Comparison of ENCODE assay signal across 1 cellular context in genomic region chr18:49520661-49521145, GRCh38.
A peak's percentile ranks its signal among the peaks of the same experiment; 100 is the strongest.
TF ChIP-seq lines count a peak whose summit lies in the region.

No MANE protein-coding gene starts in this region.

TF ChIP-seq in HEK293, 187 proteins besides CTCF, POLR2A, EP300 and RAD21 (continued from another document and continues in another):
- TF ChIP-seq GFI1B (tag by site-specific recombination; IDR thresholded peaks at IDR 0.05) (0 out of 2 replicates have a peak, but pooled peaks have one; percentile 34), WT1 (tag by site-specific recombination; IDR thresholded peaks at IDR 0.05) (peak; percentile 87), ZNF391 (tag by site-specific recombination; IDR thresholded peaks at IDR 0.05; ENCODE audit: borderline replicate concordance, low read depth) (0 out of 2 replicates have a peak, but pooled peaks have one; percentile 21), ZNF184 (tag by site-specific recombination; IDR thresholded peaks at IDR 0.05) (no peak), ZNF600 (tag by site-specific recombination; IDR thresholded peaks at IDR 0.05) (peak; percentile 99), ZNF426 (tag by site-specific recombination; IDR thresholded peaks at IDR 0.05) (no peak), SP2 (tag by site-specific recombination; IDR thresholded peaks at IDR 0.05) (no peak), YY1 (tag by site-specific recombination; IDR thresholded peaks at IDR 0.05) (no peak), SP3 (tag by site-specific recombination; IDR thresholded peaks at IDR 0.05) (peak; percentile 38; the same call in 1 of the 2 replicates), ZNF501 (tag by site-specific recombination; IDR thresholded peaks at IDR 0.05) (0 out of 2 replicates have a peak, but pooled peaks have one; percentile 35), ZIC2 (tag by site-specific recombination; IDR thresholded peaks at IDR 0.05) (peak; percentile 73), ZNF2 (tag by site-specific recombination; IDR thresholded peaks at IDR 0.05) (no peak), ZNF324 (tag by site-specific recombination; IDR thresholded peaks at IDR 0.05) (0 out of 2 replicates have a peak, but pooled peaks have one; percentile 21), ZNF677 (tag by site-specific recombination; IDR thresholded peaks at IDR 0.05) (no peak), ZNF776 (tag by site-specific recombination; IDR thresholded peaks at IDR 0.05; ENCODE audit: borderline replicate concordance) (no peak), PRDM4 (tag by site-specific recombination; IDR thresholded peaks at IDR 0.05) (no peak; the same call in 1 of the 2 replicates), PRDM6 (tag by site-specific recombination; IDR thresholded peaks at IDR 0.05) (peak; percentile 91), ZNF558 (tag by site-specific recombination; IDR thresholded peaks at IDR 0.05) (peak; percentile 63; the same call in 1 of the 2 replicates), HOXC10 (CRISPR knock-in tag; IDR thresholded peaks at IDR 0.05) (no peak), ZNF26 (tag by site-specific recombination; IDR thresholded peaks at IDR 0.05) (no peak), OVOL3 (tag by site-specific recombination; IDR thresholded peaks at IDR 0.05) (peak; percentile 73; the same call in 1 of the 2 replicates), GLI2 (tag by site-specific recombination; IDR thresholded peaks at IDR 0.05; ENCODE audit: borderline replicate concordance, low read depth) (no peak), SP7 (tag by site-specific recombination; IDR thresholded peaks at IDR 0.05) (peak; percentile 98), GLIS1 (tag by site-specific recombination; IDR thresholded peaks at IDR 0.05) (peak; percentile 94), ZNF76 (tag by site-specific recombination; IDR thresholded peaks at IDR 0.05; ENCODE audit: borderline replicate concordance, low read depth) (no peak), ZNF24 (tag by site-specific recombination; IDR thresholded peaks at IDR 0.05) (peak; percentile 51; the same call in 1 of the 2 replicates), ZEB2 (tag by site-specific recombination; IDR thresholded peaks at IDR 0.05) (peak; percentile 89), BCL11A (tag by site-specific recombination; IDR thresholded peaks at IDR 0.05; ENCODE audit: low read depth) (peak; percentile 34; the same call in 1 of the 2 replicates), KLF8 (tag by site-specific recombination; IDR thresholded peaks at IDR 0.05) (peak; percentile 62; the same call in 1 of the 2 replicates)
- TF ChIP-seq, protein P1, sequence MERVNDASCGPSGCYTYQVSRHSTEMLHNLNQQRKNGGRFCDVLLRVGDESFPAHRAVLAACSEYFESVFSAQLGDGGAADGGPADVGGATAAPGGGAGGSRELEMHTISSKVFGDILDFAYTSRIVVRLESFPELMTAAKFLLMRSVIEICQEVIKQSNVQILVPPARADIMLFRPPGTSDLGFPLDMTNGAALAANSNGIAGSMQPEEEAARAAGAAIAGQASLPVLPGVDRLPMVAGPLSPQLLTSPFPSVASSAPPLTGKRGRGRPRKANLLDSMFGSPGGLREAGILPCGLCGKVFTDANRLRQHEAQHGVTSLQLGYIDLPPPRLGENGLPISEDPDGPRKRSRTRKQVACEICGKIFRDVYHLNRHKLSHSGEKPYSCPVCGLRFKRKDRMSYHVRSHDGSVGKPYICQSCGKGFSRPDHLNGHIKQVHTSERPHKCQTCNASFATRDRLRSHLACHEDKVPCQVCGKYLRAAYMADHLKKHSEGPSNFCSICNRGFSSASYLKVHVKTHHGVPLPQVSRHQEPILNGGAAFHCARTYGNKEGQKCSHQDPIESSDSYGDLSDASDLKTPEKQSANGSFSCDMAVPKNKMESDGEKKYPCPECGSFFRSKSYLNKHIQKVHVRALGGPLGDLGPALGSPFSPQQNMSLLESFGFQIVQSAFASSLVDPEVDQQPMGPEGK (tag by site-specific recombination; IDR thresholded peaks at IDR 0.05): peak; percentile 36; the same call in 1 of the 2 replicates
- TF ChIP-seq, protein P2, sequence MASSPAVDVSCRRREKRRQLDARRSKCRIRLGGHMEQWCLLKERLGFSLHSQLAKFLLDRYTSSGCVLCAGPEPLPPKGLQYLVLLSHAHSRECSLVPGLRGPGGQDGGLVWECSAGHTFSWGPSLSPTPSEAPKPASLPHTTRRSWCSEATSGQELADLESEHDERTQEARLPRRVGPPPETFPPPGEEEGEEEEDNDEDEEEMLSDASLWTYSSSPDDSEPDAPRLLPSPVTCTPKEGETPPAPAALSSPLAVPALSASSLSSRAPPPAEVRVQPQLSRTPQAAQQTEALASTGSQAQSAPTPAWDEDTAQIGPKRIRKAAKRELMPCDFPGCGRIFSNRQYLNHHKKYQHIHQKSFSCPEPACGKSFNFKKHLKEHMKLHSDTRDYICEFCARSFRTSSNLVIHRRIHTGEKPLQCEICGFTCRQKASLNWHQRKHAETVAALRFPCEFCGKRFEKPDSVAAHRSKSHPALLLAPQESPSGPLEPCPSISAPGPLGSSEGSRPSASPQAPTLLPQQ (tag by site-specific recombination; IDR thresholded peaks at IDR 0.05): peak; percentile 56; the same call in 1 of the 2 replicates
- TF ChIP-seq, protein P3, sequence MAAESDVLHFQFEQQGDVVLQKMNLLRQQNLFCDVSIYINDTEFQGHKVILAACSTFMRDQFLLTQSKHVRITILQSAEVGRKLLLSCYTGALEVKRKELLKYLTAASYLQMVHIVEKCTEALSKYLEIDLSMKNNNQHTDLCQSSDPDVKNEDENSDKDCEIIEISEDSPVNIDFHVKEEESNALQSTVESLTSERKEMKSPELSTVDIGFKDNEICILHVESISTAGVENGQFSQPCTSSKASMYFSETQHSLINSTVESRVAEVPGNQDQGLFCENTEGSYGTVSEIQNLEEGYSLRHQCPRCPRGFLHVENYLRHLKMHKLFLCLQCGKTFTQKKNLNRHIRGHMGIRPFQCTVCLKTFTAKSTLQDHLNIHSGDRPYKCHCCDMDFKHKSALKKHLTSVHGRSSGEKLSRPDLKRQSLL (tag by site-specific recombination; IDR thresholded peaks at IDR 0.05): no peak
- TF ChIP-seq, protein P4, sequence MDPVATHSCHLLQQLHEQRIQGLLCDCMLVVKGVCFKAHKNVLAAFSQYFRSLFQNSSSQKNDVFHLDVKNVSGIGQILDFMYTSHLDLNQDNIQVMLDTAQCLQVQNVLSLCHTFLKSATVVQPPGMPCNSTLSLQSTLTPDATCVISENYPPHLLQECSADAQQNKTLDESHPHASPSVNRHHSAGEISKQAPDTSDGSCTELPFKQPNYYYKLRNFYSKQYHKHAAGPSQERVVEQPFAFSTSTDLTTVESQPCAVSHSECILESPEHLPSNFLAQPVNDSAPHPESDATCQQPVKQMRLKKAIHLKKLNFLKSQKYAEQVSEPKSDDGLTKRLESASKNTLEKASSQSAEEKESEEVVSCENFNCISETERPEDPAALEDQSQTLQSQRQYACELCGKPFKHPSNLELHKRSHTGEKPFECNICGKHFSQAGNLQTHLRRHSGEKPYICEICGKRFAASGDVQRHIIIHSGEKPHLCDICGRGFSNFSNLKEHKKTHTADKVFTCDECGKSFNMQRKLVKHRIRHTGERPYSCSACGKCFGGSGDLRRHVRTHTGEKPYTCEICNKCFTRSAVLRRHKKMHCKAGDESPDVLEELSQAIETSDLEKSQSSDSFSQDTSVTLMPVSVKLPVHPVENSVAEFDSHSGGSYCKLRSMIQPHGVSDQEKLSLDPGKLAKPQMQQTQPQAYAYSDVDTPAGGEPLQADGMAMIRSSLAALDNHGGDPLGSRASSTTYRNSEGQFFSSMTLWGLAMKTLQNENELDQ (tag by site-specific recombination; IDR thresholded peaks at IDR 0.05; ENCODE audit: low read depth): no peak
- TF ChIP-seq, protein P5, sequence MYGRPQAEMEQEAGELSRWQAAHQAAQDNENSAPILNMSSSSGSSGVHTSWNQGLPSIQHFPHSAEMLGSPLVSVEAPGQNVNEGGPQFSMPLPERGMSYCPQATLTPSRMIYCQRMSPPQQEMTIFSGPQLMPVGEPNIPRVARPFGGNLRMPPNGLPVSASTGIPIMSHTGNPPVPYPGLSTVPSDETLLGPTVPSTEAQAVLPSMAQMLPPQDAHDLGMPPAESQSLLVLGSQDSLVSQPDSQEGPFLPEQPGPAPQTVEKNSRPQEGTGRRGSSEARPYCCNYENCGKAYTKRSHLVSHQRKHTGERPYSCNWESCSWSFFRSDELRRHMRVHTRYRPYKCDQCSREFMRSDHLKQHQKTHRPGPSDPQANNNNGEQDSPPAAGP (tag by site-specific recombination; IDR thresholded peaks at IDR 0.05): peak; percentile 72; the same call in 1 of the 2 replicates
- TF ChIP-seq, protein P6, sequence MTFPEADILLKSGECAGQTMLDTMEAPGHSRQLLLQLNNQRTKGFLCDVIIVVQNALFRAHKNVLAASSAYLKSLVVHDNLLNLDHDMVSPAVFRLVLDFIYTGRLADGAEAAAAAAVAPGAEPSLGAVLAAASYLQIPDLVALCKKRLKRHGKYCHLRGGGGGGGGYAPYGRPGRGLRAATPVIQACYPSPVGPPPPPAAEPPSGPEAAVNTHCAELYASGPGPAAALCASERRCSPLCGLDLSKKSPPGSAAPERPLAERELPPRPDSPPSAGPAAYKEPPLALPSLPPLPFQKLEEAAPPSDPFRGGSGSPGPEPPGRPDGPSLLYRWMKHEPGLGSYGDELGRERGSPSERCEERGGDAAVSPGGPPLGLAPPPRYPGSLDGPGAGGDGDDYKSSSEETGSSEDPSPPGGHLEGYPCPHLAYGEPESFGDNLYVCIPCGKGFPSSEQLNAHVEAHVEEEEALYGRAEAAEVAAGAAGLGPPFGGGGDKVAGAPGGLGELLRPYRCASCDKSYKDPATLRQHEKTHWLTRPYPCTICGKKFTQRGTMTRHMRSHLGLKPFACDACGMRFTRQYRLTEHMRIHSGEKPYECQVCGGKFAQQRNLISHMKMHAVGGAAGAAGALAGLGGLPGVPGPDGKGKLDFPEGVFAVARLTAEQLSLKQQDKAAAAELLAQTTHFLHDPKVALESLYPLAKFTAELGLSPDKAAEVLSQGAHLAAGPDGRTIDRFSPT (tag by site-specific recombination; IDR thresholded peaks at IDR 0.05): peak; percentile 55; the same call in 1 of the 2 replicates
- TF ChIP-seq, protein P7, sequence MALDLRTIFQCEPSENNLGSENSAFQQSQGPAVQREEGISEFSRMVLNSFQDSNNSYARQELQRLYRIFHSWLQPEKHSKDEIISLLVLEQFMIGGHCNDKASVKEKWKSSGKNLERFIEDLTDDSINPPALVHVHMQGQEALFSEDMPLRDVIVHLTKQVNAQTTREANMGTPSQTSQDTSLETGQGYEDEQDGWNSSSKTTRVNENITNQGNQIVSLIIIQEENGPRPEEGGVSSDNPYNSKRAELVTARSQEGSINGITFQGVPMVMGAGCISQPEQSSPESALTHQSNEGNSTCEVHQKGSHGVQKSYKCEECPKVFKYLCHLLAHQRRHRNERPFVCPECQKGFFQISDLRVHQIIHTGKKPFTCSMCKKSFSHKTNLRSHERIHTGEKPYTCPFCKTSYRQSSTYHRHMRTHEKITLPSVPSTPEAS (tag by site-specific recombination; IDR thresholded peaks at IDR 0.05): peak; percentile 60
- TF ChIP-seq, protein P8, sequence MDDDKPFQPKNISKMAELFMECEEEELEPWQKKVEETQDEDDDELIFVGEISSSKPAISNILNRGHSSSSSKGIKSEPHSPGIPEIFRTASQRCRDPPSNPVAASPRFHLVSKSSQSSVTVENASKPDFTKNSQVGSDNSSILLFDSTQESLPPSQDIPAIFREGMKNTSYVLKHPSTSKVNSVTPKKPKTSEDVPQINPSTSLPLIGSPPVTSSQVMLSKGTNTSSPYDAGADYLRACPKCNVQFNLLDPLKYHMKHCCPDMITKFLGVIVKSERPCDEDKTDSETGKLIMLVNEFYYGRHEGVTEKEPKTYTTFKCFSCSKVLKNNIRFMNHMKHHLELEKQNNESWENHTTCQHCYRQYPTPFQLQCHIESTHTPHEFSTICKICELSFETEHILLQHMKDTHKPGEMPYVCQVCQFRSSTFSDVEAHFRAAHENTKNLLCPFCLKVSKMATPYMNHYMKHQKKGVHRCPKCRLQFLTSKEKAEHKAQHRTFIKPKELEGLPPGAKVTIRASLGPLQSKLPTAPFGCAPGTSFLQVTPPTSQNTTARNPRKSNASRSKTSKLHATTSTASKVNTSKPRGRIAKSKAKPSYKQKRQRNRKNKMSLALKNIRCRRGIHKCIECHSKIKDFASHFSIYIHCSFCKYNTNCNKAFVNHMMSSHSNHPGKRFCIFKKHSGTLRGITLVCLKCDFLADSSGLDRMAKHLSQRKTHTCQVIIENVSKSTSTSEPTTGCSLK (tag by site-specific recombination; IDR thresholded peaks at IDR 0.05): no peak
